In genomic region chr1:230648114-230648513, GRCh38 we compare ENCODE assay signal across 22 cellular contexts.
"Had no signal": no experiment of that assay in that cellular context is flagged by ENCODE, and none has a peak within 500 bp of the region (broad histone marks: within the 10 kb centered on the region; RNA-seq: fewer than 3 reads in every experiment).

No MANE protein-coding gene starts in this region.

- H3K27ac ChIP-seq: gastrocnemius medialis, heart right ventricle, spleen, testis, tibial nerve, upper lobe of right lung, vagina had no signal

- H3K27ac Mint-ChIP-seq: naive thymus-derived CD4-positive, alpha-beta T cell; nephron progenitor cell; stimulated activated naive B cell treated with anti-CD40 and anti-IgM and Interleukin-4, amounts not matched to agents 10 μg/mL and 1 μg/mL and 100 μg/mL, for 72 hours had no signal

- H3K4me3 ChIP-seq: gastrocnemius medialis, heart right ventricle, spleen, testis, tibial nerve, upper lobe of right lung, vagina had no signal

- FAIRE-seq: endometrium had no signal

- ATAC-seq: esophagus mucosa; gastrocnemius medialis; naive thymus-derived CD4-positive, alpha-beta T cell; sciatic nerve; stimulated activated naive B cell treated with anti-CD40 and anti-IgM and Interleukin-4, amounts not matched to agents 10 μg/mL and 1 μg/mL and 100 μg/mL, for 72 hours; stimulated activated naive CD8-positive, alpha-beta T cell treated with anti-CD3 and anti-CD28 coated beads, Interleukin-15, amount 100 ng/mL, for 72 hours; upper lobe of right lung had no signal

- H3K4me3 Mint-ChIP-seq: nephron progenitor cell; stimulated activated naive B cell treated with anti-CD40 and anti-IgM and Interleukin-4, amounts not matched to agents 10 μg/mL and 1 μg/mL and 100 μg/mL, for 72 hours; stimulated activated naive CD8-positive, alpha-beta T cell treated with anti-CD3 and anti-CD28 coated beads, Interleukin-15, amount 100 ng/mL, for 72 hours had no signal

- H3K27me3 ChIP-seq: gastrocnemius medialis, heart right ventricle, spleen, testis, tibial nerve, upper lobe of right lung, vagina had no signal

- H3K9me3 ChIP-seq: gastrocnemius medialis, testis, tibial nerve, upper lobe of right lung, vagina had no signal

- DNase-seq: effector memory CD4-positive, alpha-beta T cell; gastrocnemius medialis; heart right ventricle; hypothalamus; islet precursor cell; mesendoderm; naive thymus-derived CD4-positive, alpha-beta T cell; nephron progenitor cell; posterior cingulate gyrus; spleen; stimulated activated CD4-positive, alpha-beta T cell treated with anti-CD3 and anti-CD28 coated beads, Interleukin-15, amount 100 ng/mL, for 24 hours; stimulated activated CD4-positive, alpha-beta T cell treated with anti-CD3 and anti-CD28 coated beads, Interleukin-1b, Interleukin-23, amount 100 ng/mL, for 48 hours; stimulated activated CD4-positive, alpha-beta T cell treated with anti-CD3 and anti-CD28 coated beads, Interleukin-4, amount 100 ng/mL, for 24 hours; stimulated activated naive B cell treated with anti-CD40 and anti-IgM and Interleukin-4, amounts not matched to agents 10 μg/mL and 1 μg/mL and 100 μg/mL, for 72 hours; stimulated activated naive CD8-positive, alpha-beta T cell treated with anti-CD3 and anti-CD28 coated beads, Interleukin-15, amount 100 ng/mL, for 72 hours; testis; upper lobe of right lung had no signal

- H3K27me3 Mint-ChIP-seq: naive thymus-derived CD4-positive, alpha-beta T cell; stimulated activated naive B cell treated with anti-CD40 and anti-IgM and Interleukin-4, amounts not matched to agents 10 μg/mL and 1 μg/mL and 100 μg/mL, for 72 hours; stimulated activated naive CD8-positive, alpha-beta T cell treated with anti-CD3 and anti-CD28 coated beads, Interleukin-15, amount 100 ng/mL, for 72 hours had no signal

- H3K36me3 ChIP-seq: gastrocnemius medialis, upper lobe of right lung, vagina had no signal
